9 cellular contexts compared by ENCODE assay signal in the genomic region with DNA sequence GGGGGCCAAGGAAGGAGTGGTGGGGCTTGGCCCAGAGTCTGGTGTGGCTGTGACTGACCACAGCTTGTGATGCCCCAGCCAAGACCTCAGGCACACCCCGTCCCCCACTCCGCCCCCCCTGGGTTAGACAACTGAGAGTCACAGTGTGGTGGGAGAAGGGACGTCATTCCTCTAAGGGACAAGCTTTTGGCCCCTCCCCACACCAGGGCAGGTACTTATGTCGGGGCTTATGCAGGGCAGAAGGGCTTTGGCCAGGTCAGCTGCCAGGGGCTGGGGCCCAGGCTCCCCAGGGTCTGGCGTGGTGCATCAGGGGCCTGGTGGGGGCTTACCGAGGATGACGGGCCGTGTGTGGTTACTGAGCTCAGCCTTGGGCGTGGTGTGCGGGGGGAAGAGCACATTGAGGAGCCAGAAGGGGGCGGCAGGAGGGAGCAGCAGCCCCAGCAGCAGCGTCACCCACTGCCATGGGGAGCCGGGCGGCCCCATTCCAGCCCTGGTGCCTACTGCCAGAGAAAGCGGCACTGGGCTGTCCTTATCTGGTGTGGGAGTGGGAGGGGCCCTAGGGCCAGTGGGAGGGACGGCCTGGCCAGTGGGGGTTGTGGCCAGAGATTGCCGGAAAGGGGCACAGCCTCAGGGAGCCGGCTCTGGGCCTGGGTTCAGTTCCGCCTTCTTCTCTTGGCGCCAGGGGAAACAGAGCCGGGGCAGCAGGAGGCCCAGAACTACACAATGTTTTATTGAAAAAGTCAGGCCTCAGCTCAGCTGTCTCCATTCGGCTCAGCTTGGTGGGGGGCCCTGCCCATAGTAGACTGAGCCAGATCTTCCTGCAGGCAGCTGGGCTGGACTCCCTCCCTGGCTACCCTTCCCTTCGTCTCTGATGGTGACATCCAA. TPM values are rescaled to one million over a fixed set of nuclear protein-coding genes. Genes with fewer than 3 reads are reported as not detected.
A peak's percentile ranks its signal among the peaks of the same experiment; 100 is the strongest.
DNase-seq lines count a peak whose midpoint lies in the region; ATAC-seq and TF ChIP-seq lines count a peak whose summit lies in the region.
"Had no signal": no experiment of that assay in that cellular context is flagged by ENCODE, and none has a peak within 500 bp of the region (broad histone marks: within the 10 kb centered on the region; RNA-seq: fewer than 3 reads in every experiment).

A gene with protein sequence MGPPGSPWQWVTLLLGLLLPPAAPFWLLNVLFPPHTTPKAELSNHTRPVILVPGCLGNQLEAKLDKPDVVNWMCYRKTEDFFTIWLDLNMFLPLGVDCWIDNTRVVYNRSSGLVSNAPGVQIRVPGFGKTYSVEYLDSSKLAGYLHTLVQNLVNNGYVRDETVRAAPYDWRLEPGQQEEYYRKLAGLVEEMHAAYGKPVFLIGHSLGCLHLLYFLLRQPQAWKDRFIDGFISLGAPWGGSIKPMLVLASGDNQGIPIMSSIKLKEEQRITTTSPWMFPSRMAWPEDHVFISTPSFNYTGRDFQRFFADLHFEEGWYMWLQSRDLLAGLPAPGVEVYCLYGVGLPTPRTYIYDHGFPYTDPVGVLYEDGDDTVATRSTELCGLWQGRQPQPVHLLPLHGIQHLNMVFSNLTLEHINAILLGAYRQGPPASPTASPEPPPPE (minus strand): TSS at position 502 of the 885 bp plus-strand sequence. CDS start 19 bp downstream, at position 483.

- H3K4me3 ChIP-seq in HCT116 (replicated peaks in 1 of 2; ENCODE audit: low read depth in 1 of 2, low read length in 2 of 2) (no peak within 1 kb of the TSS), right cardiac atrium (ENCODE audit: low read length) (no peak within 1 kb of the TSS), rectal smooth muscle tissue (ENCODE audit: low read length) (peak within 1 kb of the TSS; percentile 17)

- no peaks in the 10 kb centered on the region for H3K9me2 ChIP-seq in HCT116 (ENCODE audit: insufficient read depth)

- RAD21 ChIA-PET in HCT116 (lab: Charles Lee; ENCODE audit: low non-redundant PET in 1 of 2, low total read pairs in 2 of 2, uncharacterized antibody in 2 of 2, unreplicated experiment in 2 of 2), result no interaction called here

- WGBS in right cardiac atrium, result 49% methylated on average over 23 of the region's 23 CpGs

- no peak for TF ChIP-seq RAD21 in HCT116 (IDR thresholded peaks at IDR 0.05; ENCODE audit: low read depth)

- no peak within 1 kb of the TSS; the same call in 1 of the 2 replicates for H3K27ac ChIP-seq in HCT116 (ENCODE audit: low read depth, low read length)
- peak within 1 kb of the TSS; percentile 17 for H3K27ac ChIP-seq in right cardiac atrium (ENCODE audit: low read length)
- H3K27ac ChIP-seq in rectal smooth muscle tissue (ENCODE audit: low read depth, low read length), result peak within 1 kb of the TSS; percentile 85

- no peak for TF ChIP-seq CTCF in HCT116 (IDR thresholded peaks at IDR 0.05 in 2 of 3, conservative IDR thresholded peaks at IDR 0.05 in 1 of 3; ENCODE audit: borderline replicate concordance in 1 of 3, insufficient read depth in 1 of 3, low read depth in 2 of 3, low read length in 2 of 3)

- no peaks in the 10 kb centered on the region for H4K20me1 ChIP-seq in HCT116 (ENCODE audit: insufficient read depth)

- H3K9me3 ChIP-seq in HCT116 (ENCODE audit: control insufficient read depth in 1 of 2, insufficient read depth in 1 of 2, low read depth in 1 of 2, low read length in 2 of 2) (no peaks in the 10 kb centered on the region), right cardiac atrium (ENCODE audit: control insufficient read depth, low read length) (no peaks in the 10 kb centered on the region)

- intact Hi-C loops in HCT116 (cut with micrococcal nuclease) (no loop called here), right cardiac atrium (cut with DNase I) (no loop called here)

- POLR2A ChIA-PET in HCT116 (lab: Charles Lee), result no interaction called here

- H3K79me2 ChIP-seq in HCT116 (ENCODE audit: insufficient read depth, low read length), result no peaks in the 10 kb centered on the region; the same call in 1 of the 2 replicates

- ATAC-seq in HCT116 (no peak), right cardiac atrium (peak; percentile 71 to 82)

- no peak within 1 kb of the TSS for H3K4me2 ChIP-seq in HCT116 (ENCODE audit: low read length)

- no peak for TF ChIP-seq POLR2A in HCT116 (IDR thresholded peaks at IDR 0.05; ENCODE audit: borderline replicate concordance, extremely low read depth, insufficient read depth, insufficient read length)

- H3K9ac ChIP-seq in HCT116 (ENCODE audit: low read length) (no peak within 1 kb of the TSS), rectal smooth muscle tissue (ENCODE audit: low read length) (no peak within 1 kb of the TSS)

- in situ Hi-C loops in KBM-7 (cut with MboI; ENCODE audit: low pct_unique_long_range_greater_than_20kb, low sequenced_read_pairs), result no loop called here

- peaks cover 0 to 16% of the 10 kb centered on the region in 2 experiments; a peak in 2 of 4 replicates for H3K4me1 ChIP-seq in HCT116 (ENCODE audit: control insufficient read depth in 1 of 2, insufficient read depth in 2 of 2, low read length in 2 of 2)
- H3K4me1 ChIP-seq in right cardiac atrium (ENCODE audit: control insufficient read depth, insufficient read depth, low read length), result no peaks in the 10 kb centered on the region
- peaks cover 16% of the 10 kb centered on the region for H3K4me1 ChIP-seq in rectal smooth muscle tissue (ENCODE audit: control insufficient read depth, insufficient read depth, low read length)

- no peak for DNase-seq in HCT116 (ENCODE audit: low read depth, low spot score)
- DNase-seq in anterior cingulate cortex (lab: John Stamatoyannopoulos, UW), result peak in 55 of 58 donors; percentile 17 to 92 (median 76)
- peak; percentile 87 to 94 (median 93) for DNase-seq in right cardiac atrium
- DNase-seq in cortex of kidney (lab: John Stamatoyannopoulos, UW), result no peak
- no peak for DNase-seq in effector CD8-positive, alpha-beta T cell (lab: John Stamatoyannopoulos, UW)
- DNase-seq in LoVo (ENCODE audit: low spot score), result no peak
- no peak for DNase-seq in KBM-7
- DNase-seq: cerebellar nuclear complex had no signal

- no TSS peak for BruUV-seq in HCT116 (replicated peaks; lab: Mats Ljungman, UMichigan)

- H2AFZ ChIP-seq in HCT116 (ENCODE audit: low read depth, low read length, poor library complexity, severe bottlenecking), result no peak within 1 kb of the TSS

- H3K27me3 ChIP-seq in HCT116 (ENCODE audit: insufficient read depth, low read length) (no peaks in the 10 kb centered on the region), right cardiac atrium (ENCODE audit: control insufficient read depth, insufficient read depth) (no peaks in the 10 kb centered on the region), rectal smooth muscle tissue (ENCODE audit: control insufficient read depth, insufficient read depth, low read length) (no peaks in the 10 kb centered on the region)

- CTCF ChIA-PET in HCT116 (lab: Charles Lee), result interaction anchor here (1.0 to 1.6 kb wide), 3 partner anchors 8 to 128 kb away, joined by 3 to 4 read pairs (median 3); no protein-coding TSS in a partner anchor

- H3K36me3 ChIP-seq in HCT116 (ENCODE audit: control insufficient read depth in 1 of 2, insufficient read depth in 2 of 2, low read length in 2 of 2), result peaks cover 0 to 16% of the 10 kb centered on the region in 2 experiments; a peak in 2 of 4 replicates
- peaks cover 24% of the 10 kb centered on the region for H3K36me3 ChIP-seq in rectal smooth muscle tissue (ENCODE audit: control insufficient read depth, insufficient read depth, low read length)

TF ChIP-seq in HCT116, 20 proteins besides CTCF, POLR2A, EP300 and RAD21:
- TF ChIP-seq POLR2AphosphoS5 (IDR thresholded peaks at IDR 0.05; ENCODE audit: low read depth, low read length) (no peak), JUND (IDR thresholded peaks at IDR 0.05) (no peak), ELF1 (IDR thresholded peaks at IDR 0.05; ENCODE audit: borderline replicate concordance, low read depth) (no peak), EZH2phosphoT487 (IDR thresholded peaks at IDR 0.05; ENCODE audit: borderline replicate concordance) (no peak), CBX3 (IDR thresholded peaks at IDR 0.05; ENCODE audit: low read depth) (no peak), FOSL1 (IDR thresholded peaks at IDR 0.05; ENCODE audit: low read depth) (no peak)
- TF ChIP-seq, protein P1, sequence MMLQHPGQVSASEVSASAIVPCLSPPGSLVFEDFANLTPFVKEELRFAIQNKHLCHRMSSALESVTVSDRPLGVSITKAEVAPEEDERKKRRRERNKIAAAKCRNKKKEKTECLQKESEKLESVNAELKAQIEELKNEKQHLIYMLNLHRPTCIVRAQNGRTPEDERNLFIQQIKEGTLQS (IDR thresholded peaks at IDR 0.05), result no peak

RNA-seq across cellular contexts. Expression of the gene that starts here (rescaled TPM):
- total RNA-seq in HCT116 (2021; ENCODE audit: unreplicated experiment), result 17.6 TPM
- 11.2 and 14.1 TPM in 2 replicates for polyA plus RNA-seq in HCT116 (2012)
- 10 to 100 TPM; 15.0 to 27.0 (median 16.1) TPM for total RNA-seq in right cardiac atrium
- 17.4 TPM for polyA plus RNA-seq in right cardiac atrium

Comparison
In these comparisons a context has a peak if more than half of its experiments do, and no peak if none do; other contexts are left out.
1. DNase-seq: peak in anterior cingulate cortex (55 of 58) and right cardiac atrium (3 of 3); none in HCT116 (single experiment), cortex of kidney (single experiment), effector CD8-positive, alpha-beta T cell (single experiment), LoVo (single experiment) and KBM-7 (single experiment).